ENCODE assay signal across 8 cellular contexts in genomic region chr11:62665630-62666258, GRCh38. TPM values are rescaled to one million over a fixed set of nuclear protein-coding genes. Genes with fewer than 3 reads are reported as not detected.
DNase-seq lines count a peak whose midpoint lies in the region; ATAC-seq and TF ChIP-seq lines count a peak whose summit lies in the region.

No MANE protein-coding gene starts in this region.

- DNase-seq in Panc1 (ENCODE audit: low read depth, low spot score) (no peak), activated gamma-delta T cell treated with Interleukin-2 at 50 U/mL for 16 hours (peak; percentile 65), foreskin keratinocyte (peak in 1 of 2 donors; percentile 22), osteocyte (ENCODE audit: extremely low spot score, unreplicated experiment) (no peak), NCI-H1105 (lab: John Stamatoyannopoulos, UW) (no peak)

- peak overlapping the region; percentile 99 for H3K27ac ChIP-seq in Panc1 (ENCODE audit: low read length)
- peak overlapping the region; percentile 71 for H3K27ac ChIP-seq in foreskin keratinocyte
- H3K27ac ChIP-seq in urinary bladder (ENCODE audit: low read depth) = peak overlapping the region; percentile 82

- WGBS in urinary bladder = 2% methylated on average over 38 of the region's 38 CpGs

- no peaks in the 10 kb centered on the region for H3K27me3 Mint-ChIP-seq in osteocyte (ENCODE audit: unreplicated experiment)

- H3K4me3 ChIP-seq in Panc1 (ENCODE audit: low read depth in 2 of 2, low read length in 2 of 2) (peak overlapping the region; percentile 94 to 96), urinary bladder (ENCODE audit: low read depth, low read length) (peak overlapping the region; percentile 74)

- TF ChIP-seq CTCF in Panc1 (IDR thresholded peaks at IDR 0.05) (no peak), foreskin keratinocyte (conservative IDR thresholded peaks at IDR 0.05) (no peak), osteocyte (IDR thresholded peaks at IDR 0.05) (no peak)

- TF ChIP-seq POLR2A in GM15510 (IDR thresholded peaks at IDR 0.05; ENCODE audit: borderline replicate concordance, extremely low read depth, insufficient read length) = peak; percentile 9

- H3K36me3 ChIP-seq in Panc1 (ENCODE audit: control insufficient read depth, insufficient read depth, low read length) (peaks cover 9% of the 10 kb centered on the region), urinary bladder (ENCODE audit: insufficient read depth) (no peaks in the 10 kb centered on the region)

- in situ Hi-C loops in Panc1 (cut with HindIII; ENCODE audit: low pct_unique_long_range_greater_than_20kb, low sequenced_read_pairs) = no loop called here

- intact Hi-C loops in Panc1 (cut with micrococcal nuclease; ENCODE audit: unreplicated experiment) = no loop called here

- POLR2A ChIA-PET in Panc1 (lab: Charles Lee) = interaction anchor here (0.6 to 2.1 kb wide), 13 partner anchors 8 to 850 kb away, joined by 3 to 10 read pairs (median 4); partner anchors contain the start of genes GANAB, HNRNPUL2, INTS5 and TTC9C

- H3K4me3 Mint-ChIP-seq in osteocyte (ENCODE audit: unreplicated experiment) = peak overlapping the region; percentile 91

- H3K9me3 ChIP-seq in Panc1 (ENCODE audit: control insufficient read depth, insufficient read depth, low read depth, low read length) = no peaks in the 10 kb centered on the region

- peak; percentile 11 for ATAC-seq in HG02852 (IDR thresholded peaks at IDR 0.05; ENCODE audit: unreplicated experiment)
- peak; percentile 7; the same call in 1 of the 2 replicates for ATAC-seq in Panc1
- ATAC-seq in foreskin keratinocyte = peak; percentile 13

- peaks cover 10% of the 10 kb centered on the region for H3K36me3 Mint-ChIP-seq in osteocyte (ENCODE audit: unreplicated experiment)

- H3K4me1 ChIP-seq in Panc1 (ENCODE audit: control insufficient read depth, insufficient read depth, low read length) (peaks cover 25% of the 10 kb centered on the region), foreskin keratinocyte (peaks cover 10% of the 10 kb centered on the region), urinary bladder (ENCODE audit: insufficient read depth) (no peaks in the 10 kb centered on the region)

- H3K9me3 Mint-ChIP-seq in osteocyte (ENCODE audit: unreplicated experiment) = no peaks in the 10 kb centered on the region

- CTCF ChIA-PET in Panc1 (lab: Charles Lee) = no interaction called here

- peak overlapping the region; percentile 96 for H3K27ac Mint-ChIP-seq in osteocyte (ENCODE audit: unreplicated experiment)

- peaks cover 34% of the 10 kb centered on the region for H3K4me1 Mint-ChIP-seq in osteocyte (ENCODE audit: unreplicated experiment)

- TSS peak; percentile 97 for BruUV-seq in Panc1 (replicated peaks; lab: Mats Ljungman, UMichigan)

- no peaks in the 10 kb centered on the region for H3K27me3 ChIP-seq in Panc1 (ENCODE audit: control insufficient read depth, insufficient read depth, low read length)
- no peaks in the 10 kb centered on the region for H3K27me3 ChIP-seq in foreskin keratinocyte

RNA-seq across cellular contexts. Expression of gene CSKMT, which starts 0.6 kb away (rescaled TPM):
- total RNA-seq in Panc1 (2021; ENCODE audit: unreplicated experiment) (36.9 TPM), foreskin keratinocyte (36.6 and 49.2 TPM in 2 replicates), osteocyte (19.4 and 27.3 TPM in 2 replicates), urinary bladder (5.0 TPM)
- polyA plus RNA-seq in Panc1 (2012; ENCODE audit: insufficient read length) = 23.7 TPM
- polyA plus RNA-seq in foreskin keratinocyte (11.8 and 13.6 TPM in 2 replicates), urinary bladder (9.5 TPM)

RNA-seq across cellular contexts. Expression of gene C11orf98, which starts 0.7 kb away (rescaled TPM):
- total RNA-seq in Panc1 (2021; ENCODE audit: unreplicated experiment) (96.7 TPM), foreskin keratinocyte (89.3 and 111 TPM in 2 replicates), osteocyte (53.6 and 56.3 TPM in 2 replicates), urinary bladder (10.9 TPM)
- 83.4 TPM for polyA plus RNA-seq in Panc1 (2012; ENCODE audit: insufficient read length)
- polyA plus RNA-seq in foreskin keratinocyte (160 and 179 TPM in 2 replicates), urinary bladder (72.1 TPM)

RNA-seq across cellular contexts. Expression of gene UQCC3, which starts 5.7 kb away (rescaled TPM):
- total RNA-seq in Panc1 (2021; ENCODE audit: unreplicated experiment) (7.4 TPM), foreskin keratinocyte (17.2 and 18.2 TPM in 2 replicates), osteocyte (6.3 and 6.8 TPM in 2 replicates), urinary bladder (3.4 TPM)
- polyA plus RNA-seq in Panc1 (2012; ENCODE audit: insufficient read length) = 15.0 TPM
- polyA plus RNA-seq in foreskin keratinocyte (23.0 and 24.4 TPM in 2 replicates), urinary bladder (13.3 TPM)

RNA-seq across cellular contexts. Expression of gene LBHD1, which starts 6.3 kb away (rescaled TPM):
- total RNA-seq in Panc1 (2021; ENCODE audit: unreplicated experiment) = 15.5 TPM
- polyA plus RNA-seq in Panc1 (2012; ENCODE audit: insufficient read length) = 14.4 TPM
- 4.9 and 6.5 TPM in 2 replicates for total RNA-seq in foreskin keratinocyte
- 5.0 and 6.9 TPM in 2 replicates for polyA plus RNA-seq in foreskin keratinocyte
- 7.3 and 9.1 TPM in 2 replicates for total RNA-seq in osteocyte
- 3.1 TPM for total RNA-seq in urinary bladder
- polyA plus RNA-seq in urinary bladder = 2.8 TPM

RNA-seq across cellular contexts. Expression of gene INTS5, which starts 12.6 kb away (rescaled TPM):
- total RNA-seq in Panc1 (2021; ENCODE audit: unreplicated experiment) (22.0 TPM), foreskin keratinocyte (17.4 and 17.5 TPM in 2 replicates), osteocyte (20.5 and 24.0 TPM in 2 replicates), urinary bladder (7.9 TPM)
- polyA plus RNA-seq in Panc1 (2012; ENCODE audit: insufficient read length) = 16.1 TPM
- polyA plus RNA-seq in foreskin keratinocyte (13.7 and 14.5 TPM in 2 replicates), urinary bladder (16.6 TPM)
